In the genomic region with DNA sequence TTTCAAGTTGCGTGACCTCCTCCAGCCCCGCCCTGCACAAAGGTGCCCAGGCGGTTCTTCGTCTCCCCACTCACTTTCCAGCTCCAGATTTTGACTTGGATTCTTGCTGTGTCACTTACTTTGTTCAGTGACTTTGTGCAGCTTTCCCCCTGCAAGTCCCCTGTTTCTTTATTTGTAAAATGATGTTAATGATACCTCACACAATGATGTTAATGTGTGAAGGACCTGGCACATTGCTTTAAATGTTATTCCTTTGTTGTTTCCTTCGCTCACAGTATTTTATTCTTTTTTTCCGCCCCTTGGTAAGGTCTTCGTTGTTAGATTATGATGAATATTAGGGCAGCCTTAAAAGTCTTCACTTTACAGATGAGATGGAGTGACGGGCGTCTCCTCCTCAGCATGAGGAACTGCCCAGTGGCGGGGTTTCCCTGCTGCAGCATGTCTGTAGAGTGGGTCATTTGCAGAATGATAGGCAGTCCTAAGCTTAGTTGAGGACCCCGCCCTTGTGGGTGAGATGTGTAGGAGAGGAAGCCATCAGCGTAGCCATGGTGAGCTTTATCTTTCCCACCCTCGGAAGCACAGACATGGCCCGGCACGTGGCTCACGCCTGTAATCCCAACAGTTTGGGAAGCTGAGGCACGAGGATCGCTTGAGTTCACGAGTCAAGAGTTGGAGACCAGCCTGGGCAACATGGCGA, we compare ENCODE assay signal across 8 cellular contexts. TPM values are rescaled to one million over a fixed set of nuclear protein-coding genes. Genes with fewer than 3 reads are reported as not detected.
DNase-seq lines count a peak whose midpoint lies in the region; TF ChIP-seq lines count a peak whose summit lies in the region.

No MANE protein-coding gene starts in this region.

- peak overlapping the region; percentile 84 for H2AFZ ChIP-seq in parathyroid adenoma

- peaks cover 14% of the 10 kb centered on the region for H3K4me1 Mint-ChIP-seq in HFFc6 (ENCODE audit: low read depth)

- no peaks in the 10 kb centered on the region for H3K9me3 Mint-ChIP-seq in HFFc6

- no peaks in the 10 kb centered on the region for H3K9me3 ChIP-seq in parathyroid adenoma (ENCODE audit: control insufficient read depth, low read length)

- no peaks in the 10 kb centered on the region for H3K27me3 ChIP-seq in parathyroid adenoma (ENCODE audit: control insufficient read depth, insufficient read depth, low read length)

- peaks cover 9% of the 10 kb centered on the region for H3K4me1 ChIP-seq in parathyroid adenoma

- no peaks in the 10 kb centered on the region for H3K79me2 ChIP-seq in parathyroid adenoma

- H3K4me3 ChIP-seq in NB4 (ENCODE audit: low read depth, low read length): peak overlapping the region; percentile 84
- peak overlapping the region; percentile 62 for H3K4me3 ChIP-seq in parathyroid adenoma (ENCODE audit: low read depth, low read length)

- no peak overlapping the region for H3K9ac ChIP-seq in parathyroid adenoma

- TF ChIP-seq CTCF in HFFc6 (IDR thresholded peaks at IDR 0.05) (no peak), NB4 (IDR thresholded peaks at IDR 0.05; ENCODE audit: low read depth, low read length) (no peak), parathyroid adenoma (IDR thresholded peaks at IDR 0.05) (no peak)

- no peak for TF ChIP-seq POLR2A in NB4 (IDR thresholded peaks at IDR 0.05; ENCODE audit: extremely low read depth, insufficient read length)

- intact Hi-C loops in head of caudate nucleus (cut with DNase I): no loop called here

- peak overlapping the region; percentile 68 for H3K27ac ChIP-seq in parathyroid adenoma

- H3K27me3 Mint-ChIP-seq in HFFc6 (ENCODE audit: insufficient read depth): no peaks in the 10 kb centered on the region; the same call in 1 of the 2 replicates

- H3K36me3 ChIP-seq in parathyroid adenoma (ENCODE audit: control insufficient read depth, insufficient read depth, low read length): no peaks in the 10 kb centered on the region

- H3K4me2 ChIP-seq in parathyroid adenoma (ENCODE audit: low read length): peak overlapping the region; percentile 77

- DNase-seq in NCI-H748 (lab: John Stamatoyannopoulos, UW; ENCODE audit: unreplicated experiment) (peak; percentile 58), NCI-H748 treated with DMSO at 0.1 percent for 48 hours (lab: John Stamatoyannopoulos, UW) (no peak), HFFc6 (no peak), NB4 (ENCODE audit: low read depth) (peak; percentile 78), head of caudate nucleus (peak in 30 of 42 donors; percentile 7 to 63 (median 38)), NCI-H1048 (lab: John Stamatoyannopoulos, UW) (no peak)
- peak; percentile 35 for DNase-seq in activated T-cell treated with anti-CD3 and anti-CD28 coated beads, Interleukin-2, amount 50 U/mL, for 48 hours

- 0 out of 2 replicates have a peak, but pooled peaks cover 5% of the 10 kb centered on the region for H3K36me3 Mint-ChIP-seq in HFFc6 (ENCODE audit: low read depth)

- peak overlapping the region; percentile 87 for H3K27ac Mint-ChIP-seq in HFFc6

- H3K4me3 Mint-ChIP-seq in HFFc6: peak overlapping the region; percentile 92

RNA-seq across cellular contexts. Expression of a gene that starts 0.7 kb away (rescaled TPM):
- total RNA-seq in HFFc6 (2021; fragmentation: NEBNext Ultra II Directional; extraction: Animal tissue kit (Norgen Biotek cat#: 25700)): 10 to 100 TPM; 36.4 to 48.6 (median 42.7) TPM

Comparison
In these comparisons a context has a peak if more than half of its experiments do, and no peak if none do; other contexts are left out.
1. DNase-seq: peak in NCI-H748 (single experiment), NB4 (single experiment), activated T-cell treated with anti-CD3 and anti-CD28 coated beads, Interleukin-2, amount 50 U/mL, for 48 hours (2 of 2) and head of caudate nucleus (30 of 42); none in NCI-H748 treated with DMSO at 0.1 percent for 48 hours (single experiment), HFFc6 (single experiment) and NCI-H1048 (single experiment).